In genomic region chr1:85019989-85020388, GRCh38 we compare ENCODE assay signal across 30 cellular contexts. TPM values are rescaled to one million over a fixed set of nuclear protein-coding genes. Genes with fewer than 3 reads are reported as not detected.
A peak's percentile ranks its signal among the peaks of the same experiment; 100 is the strongest.
DNase-seq lines count a peak whose midpoint lies in the region; ATAC-seq, FAIRE-seq and TF ChIP-seq lines count a peak whose summit lies in the region.
"Had no signal": no experiment of that assay in that cellular context is flagged by ENCODE, and none has a peak within 500 bp of the region (broad histone marks: within the 10 kb centered on the region; RNA-seq: fewer than 3 reads in every experiment).

No MANE protein-coding gene starts in this region.

- no peak overlapping the region for H3K4me3 Mint-ChIP-seq in CD8-positive, alpha-beta memory T cell
- H3K4me3 Mint-ChIP-seq: naive thymus-derived CD4-positive, alpha-beta T cell had no signal

- H3K9me3 ChIP-seq in adipocyte (ENCODE audit: control insufficient read depth, low read length) (peaks cover 1% of the 10 kb centered on the region), pancreas (no peaks in the 10 kb centered on the region)
- no peaks in the 10 kb centered on the region for H3K9me3 ChIP-seq in CD8-positive, alpha-beta memory T cell (ENCODE audit: low read length)
- H3K9me3 ChIP-seq: A549, colonic mucosa, esophagus squamous epithelium, thoracic aorta, vagina had no signal

- H3K36me3 Mint-ChIP-seq in CD8-positive, alpha-beta memory T cell = peaks cover 0 to 3% (median 0%) of the 10 kb centered on the region in 3 donors

- WGBS in pancreas, 2 donors = 76 to 86% methylated on average over 4 of the region's 4 CpGs

- H3K4me1 Mint-ChIP-seq in CD8-positive, alpha-beta memory T cell = peaks cover 3 to 9% (median 7%) of the 10 kb centered on the region in 3 donors

- H3K27ac Mint-ChIP-seq in CD8-positive, alpha-beta memory T cell = no peak overlapping the region
- H3K27ac Mint-ChIP-seq: naive thymus-derived CD4-positive, alpha-beta T cell had no signal

- no peaks in the 10 kb centered on the region for H3K36me3 ChIP-seq in adipocyte (ENCODE audit: control insufficient read depth, insufficient read depth, low read length, severe bottlenecking)
- no peaks in the 10 kb centered on the region for H3K36me3 ChIP-seq in CD8-positive, alpha-beta memory T cell (ENCODE audit: insufficient read depth, low read length)
- H3K36me3 ChIP-seq in pancreas = peaks cover 0 to under 1% (median 0%) of the 10 kb centered on the region in 3 donors
- H3K36me3 ChIP-seq: brain microvascular endothelial cell, colonic mucosa, esophagus squamous epithelium, heart right ventricle, thoracic aorta, vagina had no signal

- H3K9me3 Mint-ChIP-seq in CD8-positive, alpha-beta memory T cell = peaks cover 0 to 3% (median 0%) of the 10 kb centered on the region in 5 donors

- intact Hi-C loops in pancreas (cut with DNase I) = no loop called here

- no peaks in the 10 kb centered on the region for H3K27me3 Mint-ChIP-seq in CD8-positive, alpha-beta memory T cell

- TF ChIP-seq CTCF in AG04449 (IDR thresholded peaks at IDR 0.05; ENCODE audit: insufficient read depth, low read length, missing control alignments) (no peak), foreskin fibroblast (IDR thresholded peaks at IDR 0.05; ENCODE audit: low read depth, low read length) (no peak), pancreas (IDR thresholded peaks at IDR 0.05) (no peak)

- peak; percentile 26 for DNase-seq in AG04449 (ENCODE audit: low read depth, low spot score)
- peak; percentile 67 for DNase-seq in GM03348 (ENCODE audit: low spot score)
- DNase-seq in adipocyte (ENCODE audit: low read depth) = peak; percentile 58
- DNase-seq in foreskin fibroblast = peak; percentile 89 to 96
- DNase-seq in activated naive CD4-positive, alpha-beta T cell treated with anti-CD3 and anti-CD28 coated beads, Interleukin-2, amount 50 U/mL, for 16 hours = no peak
- DNase-seq in CD8-positive, alpha-beta memory T cell = no peak
- DNase-seq in HUDEP-2 (lab: John Stamatoyannopoulos, UW; ENCODE audit: unreplicated experiment in 76 of 76) = no peak
- DNase-seq in pancreas = no peak
- DNase-seq: activated gamma-delta T cell treated with Interleukin-2 at 50 U/mL for 16 hours; activated T-cell treated with anti-CD3 and anti-CD28 coated beads, Interleukin-2, amount 50 U/mL, for 1 hour; brain microvascular endothelial cell; Calu3; colonic mucosa; esophagus squamous epithelium; heart right ventricle; naive thymus-derived CD4-positive, alpha-beta T cell; NCI-H1694 treated with DMSO at 0.1 percent for 48 hours; NCI-H2171 treated with DMSO at 0.1 percent for 48 hours; NCI-H524; right cardiac atrium; stimulated activated CD4-positive, alpha-beta T cell treated with anti-CD3 and anti-CD28 coated beads, Interleukin-12 subunit alpha, Interleukin-12 subunit beta, amount 100 ng/mL, for 4 hours; stimulated activated CD4-positive, alpha-beta T cell treated with anti-CD3 and anti-CD28 coated beads, Interleukin-4, amount 100 ng/mL, for 4 hours; stimulated activated naive CD4-positive, alpha-beta T cell had no signal

- no peak overlapping the region for H3K9ac ChIP-seq in adipocyte (ENCODE audit: low read length)

- no peak for FAIRE-seq in pancreas (lab: Jason Lieb, UNC)
- FAIRE-seq: A549, TTC549 had no signal

- H3K27ac ChIP-seq in CD8-positive, alpha-beta memory T cell (ENCODE audit: low read depth, low read length) = no peak overlapping the region
- H3K27ac ChIP-seq in pancreas = no peak overlapping the region
- H3K27ac ChIP-seq: A549, brain microvascular endothelial cell, C4-2B, colonic mucosa, heart right ventricle, thoracic aorta had no signal

- H3K27me3 ChIP-seq in adipocyte (replicated peaks; ENCODE audit: control insufficient read depth, insufficient read depth, low read length) (no peaks in the 10 kb centered on the region), pancreas (no peaks in the 10 kb centered on the region)
- H3K27me3 ChIP-seq in CD8-positive, alpha-beta memory T cell (ENCODE audit: insufficient read depth, low read length, poor library complexity, severe bottlenecking) = no peaks in the 10 kb centered on the region
- H3K27me3 ChIP-seq: colonic mucosa, esophagus squamous epithelium, vagina had no signal

- ATAC-seq in pancreas = no peak
- ATAC-seq: A549; left lobe of liver; naive thymus-derived CD4-positive, alpha-beta T cell; right cardiac atrium had no signal

- H3K4me1 ChIP-seq in adipocyte (ENCODE audit: control insufficient read depth, insufficient read depth, low read length) (no peaks in the 10 kb centered on the region), pancreas (no peaks in the 10 kb centered on the region)
- no peaks in the 10 kb centered on the region for H3K4me1 ChIP-seq in CD8-positive, alpha-beta memory T cell (ENCODE audit: insufficient read depth, low read length)
- H3K4me1 ChIP-seq: A549, colonic mucosa, esophagus squamous epithelium, heart right ventricle had no signal

- H3K4me3 ChIP-seq in AG04449 (ENCODE audit: low read depth, low read length) (no peak overlapping the region), adipocyte (ENCODE audit: low read length) (no peak overlapping the region), foreskin fibroblast (ENCODE audit: low read depth in 1 of 2, low read length in 2 of 2) (no peak overlapping the region), pancreas (no peak overlapping the region)
- H3K4me3 ChIP-seq in CD8-positive, alpha-beta memory T cell (ENCODE audit: low read length) = no peak overlapping the region
- H3K4me3 ChIP-seq: A549, colonic mucosa, esophagus squamous epithelium, heart right ventricle, thoracic aorta, vagina had no signal

- CTCF ChIA-PET in AG04449 (lab: Yijun Ruan, JAX) = interaction anchor here (1.0 to 2.2 kb wide), 5 partner anchors 8 to 77 kb away, joined by 3 to 13 read pairs (median 4); no protein-coding TSS in a partner anchor
- CTCF ChIA-PET in CD8-positive, alpha-beta memory T cell (lab: Charles Lee) = interaction anchor here (10.6 kb wide), 1 partner anchor 73 kb away, joined by 256 read pairs; no protein-coding TSS in a partner anchor

- POLR2A ChIA-PET in AG04449 (lab: Yijun Ruan, JAX) = no interaction called here
- POLR2A ChIA-PET in CD8-positive, alpha-beta memory T cell (lab: Charles Lee) = no interaction called here

RNA-seq across cellular contexts. Expression of gene MCOLN2, which starts 23.1 kb away (rescaled TPM):
- total RNA-seq in CD8-positive, alpha-beta memory T cell = 100 to 1,000 TPM; 103 to 110 TPM
- 18.7 TPM for polyA plus RNA-seq in CD8-positive, alpha-beta memory T cell
- total RNA-seq in pancreas = 1 to 10 TPM in 3 of 6 donors, under 1 TPM in 3; 0.47 to 1.7 (median 1.1) TPM
- polyA plus RNA-seq in pancreas = under 1 TPM; 0.59 to 0.95 TPM
- total RNA-seq: osteocyte had no signal

RNA-seq across cellular contexts. Expression of gene MCOLN3, which starts 28.3 kb away (rescaled TPM):
- total RNA-seq in CD8-positive, alpha-beta memory T cell = under 1 TPM; 0.47 to 0.50 TPM
- polyA plus RNA-seq in CD8-positive, alpha-beta memory T cell = 0.29 TPM
- total RNA-seq in pancreas = 1 to 10 TPM; 3.2 to 8.1 (median 5.2) TPM
- 10 to 100 TPM in 1 of 2 donors, 1 to 10 TPM in 1; 9.5 to 11.2 TPM for polyA plus RNA-seq in pancreas
- total RNA-seq: osteocyte had no signal

Comparison
In these comparisons a context has a peak if more than half of its experiments do, and no peak if none do; other contexts are left out.
1. DNase-seq: peak in AG04449 (single experiment), GM03348 (single experiment), adipocyte (single experiment) and foreskin fibroblast (2 of 2); none in activated naive CD4-positive, alpha-beta T cell treated with anti-CD3 and anti-CD28 coated beads, Interleukin-2, amount 50 U/mL, for 16 hours (single experiment), CD8-positive, alpha-beta memory T cell (0 of 5), HUDEP-2 (0 of 76) and pancreas (0 of 6).
2. RNA of gene MCOLN2, which starts 23.1 kb away (total RNA-seq): 103 to 110 TPM in CD8-positive, alpha-beta memory T cell; 0.47 to 1.7 TPM in pancreas; every median in the first group is over 10 times any median in the second.